Comparison of ENCODE assay signal across 8 cellular contexts in genomic region chr12:49336645-49337584, GRCh38. TPM values are rescaled to one million over a fixed set of nuclear protein-coding genes. Genes with fewer than 3 reads are reported as not detected.
DNase-seq lines count a peak whose midpoint lies in the region; ATAC-seq and TF ChIP-seq lines count a peak whose summit lies in the region.

Gene C1QL4 (minus strand): TSS chr12:49337188. CDS start chr12:49336477, 711 bp downstream.

- no peak within 1 kb of the TSS for H2BK120ac ChIP-seq in trophoblast cell (ENCODE audit: insufficient read depth, low read length, poor library complexity)

- no peak within 1 kb of the TSS for H3K14ac ChIP-seq in trophoblast cell (ENCODE audit: low read length)

- no peak within 1 kb of the TSS for H3K23ac ChIP-seq in trophoblast cell (ENCODE audit: low read length)

- no peak for TF ChIP-seq EP300 in tibial nerve (IDR thresholded peaks at IDR 0.05)

- TF ChIP-seq CTCF in cardiac muscle cell (IDR thresholded peaks at IDR 0.05; ENCODE audit: low read depth, low read length) (peak; percentile 80), tibial nerve (IDR thresholded peaks at IDR 0.05) (peak; percentile 67 to 97 (median 95))

- H2AFZ ChIP-seq in trophoblast cell (ENCODE audit: insufficient read depth, low read length, poor library complexity): peak within 1 kb of the TSS; percentile 60

- no peak within 1 kb of the TSS for H3K27ac Mint-ChIP-seq in activated naive CD4-positive, alpha-beta T cell treated with anti-CD3 and anti-CD28 coated beads, Interleukin-2, amount 50 U/mL, for 72 hours

- no peak within 1 kb of the TSS for H4K8ac ChIP-seq in trophoblast cell (ENCODE audit: low read depth, low read length)

- H3K4me1 ChIP-seq in cardiac muscle cell (ENCODE audit: low read depth) (no peaks in the 10 kb centered on the region), trophoblast cell (ENCODE audit: control insufficient read depth in 1 of 2, insufficient read depth in 2 of 2, low read length in 2 of 2) (peaks cover 4 to 5% of the 10 kb centered on the region in 2 experiments), tibial nerve (peaks cover 0 to 36% (median 8%) of the 10 kb centered on the region in 4 donors)

- no peak within 1 kb of the TSS for H2AK5ac ChIP-seq in trophoblast cell (ENCODE audit: low read length)

- ATAC-seq in GM19395 (IDR thresholded peaks at IDR 0.05; ENCODE audit: unreplicated experiment): peak; percentile 72
- peak; percentile 84 to 85 for ATAC-seq in activated naive CD4-positive, alpha-beta T cell treated with anti-CD3 and anti-CD28 coated beads, Interleukin-2, amount 50 U/mL, for 72 hours

- peak within 1 kb of the TSS; percentile 53 for H3K4me3 ChIP-seq in MG63
- peak within 1 kb of the TSS; percentile 19 for H3K4me3 ChIP-seq in cardiac muscle cell
- no peak within 1 kb of the TSS for H3K4me3 ChIP-seq in trophoblast cell (ENCODE audit: low read depth, low read length)
- H3K4me3 ChIP-seq in tibial nerve: peak within 1 kb of the TSS in 2 of 4 donors; percentile 30 to 43

- H3K18ac ChIP-seq in trophoblast cell (ENCODE audit: low read length): no peak within 1 kb of the TSS

- H2BK12ac ChIP-seq in trophoblast cell (ENCODE audit: low read length): no peak within 1 kb of the TSS

- H3K79me1 ChIP-seq in trophoblast cell (ENCODE audit: low read length): no peaks in the 10 kb centered on the region

- no peak within 1 kb of the TSS for H3K4ac ChIP-seq in trophoblast cell (ENCODE audit: low read depth, low read length)

- H3K4me2 ChIP-seq in trophoblast cell (ENCODE audit: low read length): peak within 1 kb of the TSS; percentile 72

- H3K9me3 Mint-ChIP-seq in activated naive CD4-positive, alpha-beta T cell treated with anti-CD3 and anti-CD28 coated beads, Interleukin-2, amount 50 U/mL, for 72 hours: no peaks in the 10 kb centered on the region

- peaks cover 5 to 9% of the 10 kb centered on the region in 2 donors for H3K36me3 Mint-ChIP-seq in activated naive CD4-positive, alpha-beta T cell treated with anti-CD3 and anti-CD28 coated beads, Interleukin-2, amount 50 U/mL, for 72 hours

- H4K91ac ChIP-seq in trophoblast cell (ENCODE audit: low read depth, low read length): no peak within 1 kb of the TSS

- no CpG with 5 or more reads among the region's 65 CpGs for WGBS in trophoblast cell (ENCODE audit: extremely low coverage, insufficient coverage, insufficient read length)
- WGBS in tibial nerve, 2 donors: 2 to 4% methylated on average over 30 to 54 of the region's 65 CpGs

- no peak within 1 kb of the TSS for H2BK5ac ChIP-seq in trophoblast cell (ENCODE audit: low read depth, low read length, poor library complexity)

- H3K9ac ChIP-seq in trophoblast cell (ENCODE audit: low read length): no peak within 1 kb of the TSS

- no peak for TF ChIP-seq POLR2A in tibial nerve (IDR thresholded peaks at IDR 0.05)

- H3K27me3 ChIP-seq in MG63 (no peaks in the 10 kb centered on the region), cardiac muscle cell (peaks cover 100% of the 10 kb centered on the region), trophoblast cell (ENCODE audit: insufficient read depth, low read length) (peaks cover 67% of the 10 kb centered on the region), tibial nerve (peaks cover 4 to 89% of the 10 kb centered on the region in 2 donors)

- H3K36me3 ChIP-seq in MG63 (no peaks in the 10 kb centered on the region), cardiac muscle cell (no peaks in the 10 kb centered on the region), trophoblast cell (ENCODE audit: control insufficient read depth in 1 of 2, insufficient read depth in 2 of 2, low read length in 2 of 2) (peaks cover 0 to 1% of the 10 kb centered on the region in 2 experiments), tibial nerve (no peaks in the 10 kb centered on the region)

- DNase-seq in Ammon's horn (ENCODE audit: low spot score) (peak; percentile 67), MG63 (peak; percentile 80), SKM-1 treated with dmso at 0.1 percent for 144 hours (lab: John Stamatoyannopoulos, UW; ENCODE audit: unreplicated experiment) (peak; percentile 41), cardiac muscle cell (ENCODE audit: low read depth in 1 of 2, low spot score in 1 of 2) (peak; percentile 75 to 89), trophoblast cell (peak; percentile 89 to 94), tibial nerve (ENCODE audit: low spot score in 2 of 2) (peak; percentile 60 to 87)
- DNase-seq in activated naive CD4-positive, alpha-beta T cell treated with anti-CD3 and anti-CD28 coated beads, Interleukin-2, amount 50 U/mL, for 72 hours (ENCODE audit: low spot score in 2 of 2): peak; percentile 82 to 96

- no peak within 1 kb of the TSS for H3K27ac ChIP-seq in cardiac muscle cell
- no peak within 1 kb of the TSS for H3K27ac ChIP-seq in trophoblast cell (ENCODE audit: low read depth, low read length)
- no peak within 1 kb of the TSS for H3K27ac ChIP-seq in tibial nerve

- H3K9me3 ChIP-seq in MG63: no peaks in the 10 kb centered on the region
- no peaks in the 10 kb centered on the region for H3K9me3 ChIP-seq in cardiac muscle cell (ENCODE audit: low read depth)
- peaks cover 11% of the 10 kb centered on the region for H3K9me3 ChIP-seq in trophoblast cell (ENCODE audit: insufficient read depth, low read depth, low read length)
- no peaks in the 10 kb centered on the region for H3K9me3 ChIP-seq in tibial nerve

- no peak within 1 kb of the TSS for H4K12ac ChIP-seq in trophoblast cell (ENCODE audit: low read depth, low read length)

- H3K79me2 ChIP-seq in trophoblast cell (ENCODE audit: control insufficient read depth, insufficient read depth, low read length, poor library complexity): no peaks in the 10 kb centered on the region

RNA-seq across cellular contexts. Expression of gene C1QL4, which starts in this region (rescaled TPM):
- total RNA-seq in MG63 (2014; rRNA removed; shearing (Covaris generic); ENCODE audit: low replicate concordance): 0.10 TPM in 1 of 2 replicates, not detected in the other
- total RNA-seq in activated naive CD4-positive, alpha-beta T cell treated with anti-CD3 and anti-CD28 coated beads, Interleukin-2, amount 50 U/mL, for 72 hours: not detected
- total RNA-seq in cardiac muscle cell (not detected in 2 replicates), tibial nerve (not detected)
- not detected in 2 replicates for polyA plus RNA-seq in cardiac muscle cell
- polyA plus RNA-seq in trophoblast cell (2013): 0.04 TPM in 2 replicates

Comparison
In these comparisons a context has a peak if more than half of its experiments do, and no peak if none do; other contexts are left out.
1. Peak in DNase-seq and H3K4me3 ChIP-seq in MG63; RNA of the gene not detected or under 1 TPM.
2. Peak in DNase-seq and ATAC-seq in activated naive CD4-positive, alpha-beta T cell treated with anti-CD3 and anti-CD28 coated beads, Interleukin-2, amount 50 U/mL, for 72 hours; RNA of the gene not detected or under 1 TPM.
3. Peak in DNase-seq and H3K4me3 ChIP-seq in cardiac muscle cell; RNA of the gene not detected or under 1 TPM.
4. Peak in DNase-seq in tibial nerve; RNA of the gene not detected or under 1 TPM.
5. DNase-seq: peak in every context shown above with its lines; median percentile 92 in trophoblast cell; 89 in activated naive CD4-positive, alpha-beta T cell treated with anti-CD3 and anti-CD28 coated beads, Interleukin-2, amount 50 U/mL, for 72 hours; 82 in cardiac muscle cell; 80 in MG63; 74 in tibial nerve; 67 in Ammon's horn; 41 in SKM-1 treated with dmso at 0.1 percent for 144 hours.